Comparison of ENCODE assay signal across 9 cellular contexts in the genomic region with DNA sequence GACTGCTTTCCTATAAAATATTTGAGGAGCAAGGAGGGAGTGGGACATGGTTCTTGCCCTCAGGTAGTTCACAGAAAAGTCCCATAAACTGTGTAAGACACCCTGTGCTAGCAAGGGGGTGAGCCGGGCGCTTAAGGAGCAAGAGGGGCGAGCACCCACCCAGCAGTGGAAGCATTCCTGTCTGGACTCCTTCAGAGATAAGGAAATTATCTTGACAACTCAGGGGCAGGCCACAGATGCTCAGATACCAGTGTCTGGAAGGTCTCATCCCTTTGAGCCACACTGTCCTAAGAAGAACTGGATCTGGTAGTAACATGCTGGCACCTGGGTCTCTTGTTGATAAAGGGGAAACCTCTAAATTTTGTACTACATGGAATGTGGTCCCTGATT. TPM values are rescaled to one million over a fixed set of nuclear protein-coding genes. Genes with fewer than 3 reads are reported as not detected.
A peak's percentile ranks its signal among the peaks of the same experiment; 100 is the strongest.
DNase-seq lines count a peak whose midpoint lies in the region; ATAC-seq and TF ChIP-seq lines count a peak whose summit lies in the region.
"Had no signal": no experiment of that assay in that cellular context is flagged by ENCODE, and none has a peak within 500 bp of the region (broad histone marks: within the 10 kb centered on the region; RNA-seq: fewer than 3 reads in every experiment).

No MANE protein-coding gene starts in this region.

- H3K79me2 ChIP-seq in trophoblast cell (ENCODE audit: control insufficient read depth, insufficient read depth, low read length, poor library complexity), result peaks cover 14% of the 10 kb centered on the region

- peaks cover 6% of the 10 kb centered on the region for H3K4me1 ChIP-seq in CD4-positive, CD25-positive, alpha-beta regulatory T cell (ENCODE audit: control insufficient read depth, insufficient read depth, low read length, poor library complexity, severe bottlenecking)
- H3K4me1 ChIP-seq in trophoblast cell (ENCODE audit: control insufficient read depth in 1 of 2, insufficient read depth in 2 of 2, low read length in 2 of 2) (peaks cover 23 to 28% of the 10 kb centered on the region in 2 experiments), right lobe of liver (peaks cover 0 to 9% (median 2%) of the 10 kb centered on the region in 4 donors), Caco-2 (peaks cover 17% of the 10 kb centered on the region; the same call in 1 of the 2 replicates)

- no peak overlapping the region for H4K8ac ChIP-seq in trophoblast cell (ENCODE audit: low read depth, low read length)

- no peak overlapping the region for H3K14ac ChIP-seq in trophoblast cell (ENCODE audit: low read length)

- H2BK5ac ChIP-seq in trophoblast cell (ENCODE audit: low read depth, low read length, poor library complexity), result no peak overlapping the region

- H2AFZ ChIP-seq in trophoblast cell (ENCODE audit: insufficient read depth, low read length, poor library complexity), result no peak overlapping the region

- ATAC-seq in CD4-positive, CD25-positive, alpha-beta regulatory T cell (ENCODE audit: low read depth in 2 of 2), result no peak
- ATAC-seq in GM21526 (IDR thresholded peaks at IDR 0.05; ENCODE audit: low FRiP score, unreplicated experiment) (no peak), esophagus mucosa (no peak), right lobe of liver (no peak)

- H2BK12ac ChIP-seq in trophoblast cell (ENCODE audit: low read length), result no peak overlapping the region

- H3K9me3 Mint-ChIP-seq in CD4-positive, CD25-positive, alpha-beta regulatory T cell, result no peaks in the 10 kb centered on the region
- no peaks in the 10 kb centered on the region for H3K9me3 Mint-ChIP-seq in Caco-2 (ENCODE audit: unreplicated experiment)

- H3K36me3 ChIP-seq in CD4-positive, CD25-positive, alpha-beta regulatory T cell (ENCODE audit: control insufficient read depth, insufficient read depth, low read length), result peaks cover 57% of the 10 kb centered on the region
- H3K36me3 ChIP-seq in trophoblast cell (ENCODE audit: control insufficient read depth in 1 of 2, insufficient read depth in 2 of 2, low read length in 2 of 2), result peaks cover 16 to 22% of the 10 kb centered on the region in 2 experiments
- H3K36me3 ChIP-seq in right lobe of liver, result peaks cover 5 to 28% (median 8%) of the 10 kb centered on the region in 4 donors
- peaks cover 4% of the 10 kb centered on the region for H3K36me3 ChIP-seq in Caco-2 (ENCODE audit: control insufficient read depth, insufficient read depth, low read length)

- CTCF ChIA-PET in Caco-2 (lab: Charles Lee), result no interaction called here

- no peak for TF ChIP-seq POLR2A in right lobe of liver (IDR thresholded peaks at IDR 0.05)

- H4K91ac ChIP-seq in trophoblast cell (ENCODE audit: low read depth, low read length), result no peak overlapping the region

- H4K12ac ChIP-seq in trophoblast cell (ENCODE audit: low read depth, low read length), result no peak overlapping the region

- no CpG with 5 or more reads among the region's 3 CpGs for WGBS in trophoblast cell (ENCODE audit: extremely low coverage, insufficient coverage, insufficient read length)
- WGBS in right lobe of liver (ENCODE audit: insufficient coverage, low coverage, low lambda C conversion rate, missing lambda C conversion rate), result no CpG with 5 or more reads among the region's 3 CpGs

- peak overlapping the region in 1 of 4 donors; percentile 36 for H3K4me3 Mint-ChIP-seq in CD4-positive, CD25-positive, alpha-beta regulatory T cell
- no peak overlapping the region for H3K4me3 Mint-ChIP-seq in Caco-2 (ENCODE audit: unreplicated experiment)

- H3K27me3 ChIP-seq in CD4-positive, CD25-positive, alpha-beta regulatory T cell (ENCODE audit: control insufficient read depth, insufficient read depth, low read length), result no peaks in the 10 kb centered on the region
- H3K27me3 ChIP-seq in trophoblast cell (ENCODE audit: insufficient read depth, low read length), result no peaks in the 10 kb centered on the region
- no peaks in the 10 kb centered on the region for H3K27me3 ChIP-seq in right lobe of liver
- no peaks in the 10 kb centered on the region for H3K27me3 ChIP-seq in Caco-2 (replicated peaks; ENCODE audit: control insufficient read depth, insufficient read depth, low read length)

- H3K18ac ChIP-seq in trophoblast cell (ENCODE audit: low read length), result no peak overlapping the region

- peak overlapping the region; percentile 66 to 88 (median 81) for H3K27ac Mint-ChIP-seq in CD4-positive, CD25-positive, alpha-beta regulatory T cell
- H3K27ac Mint-ChIP-seq in Caco-2 (ENCODE audit: unreplicated experiment), result no peak overlapping the region

- H3K9me3 ChIP-seq in CD4-positive, CD25-positive, alpha-beta regulatory T cell (ENCODE audit: control insufficient read depth in 2 of 2, low read length in 2 of 2), result no peaks in the 10 kb centered on the region
- H3K9me3 ChIP-seq in trophoblast cell (ENCODE audit: insufficient read depth, low read depth, low read length) (no peaks in the 10 kb centered on the region), right lobe of liver (no peaks in the 10 kb centered on the region), Caco-2 (no peaks in the 10 kb centered on the region)

- no peak overlapping the region for H3K4ac ChIP-seq in trophoblast cell (ENCODE audit: low read depth, low read length)

- TF ChIP-seq CTCF in right lobe of liver (IDR thresholded peaks at IDR 0.05) (no peak), Caco-2 (IDR thresholded peaks at IDR 0.05; ENCODE audit: insufficient read depth in 1 of 2, low read depth in 1 of 2, low read length in 1 of 2, severe bottlenecking in 1 of 2, unreplicated experiment in 1 of 2) (no peak)

- H3K27me3 Mint-ChIP-seq in CD4-positive, CD25-positive, alpha-beta regulatory T cell, result no peaks in the 10 kb centered on the region
- no peaks in the 10 kb centered on the region for H3K27me3 Mint-ChIP-seq in Caco-2 (ENCODE audit: insufficient read depth, unreplicated experiment)

- no peaks in the 10 kb centered on the region for H3K79me1 ChIP-seq in trophoblast cell (ENCODE audit: low read length)

- no peak overlapping the region for H2AK5ac ChIP-seq in trophoblast cell (ENCODE audit: low read length)

- no peak overlapping the region for H3K27ac ChIP-seq in CD4-positive, CD25-positive, alpha-beta regulatory T cell (ENCODE audit: insufficient read depth, low read length, poor library complexity, severe bottlenecking)
- peak overlapping the region; percentile 89 for H3K27ac ChIP-seq in epithelial cell of prostate
- H3K27ac ChIP-seq in trophoblast cell (ENCODE audit: low read depth, low read length), result peak overlapping the region; percentile 5
- H3K27ac ChIP-seq in right lobe of liver, result no peak overlapping the region

- H3K23ac ChIP-seq in trophoblast cell (ENCODE audit: low read length), result no peak overlapping the region

- intact Hi-C loops in right lobe of liver (cut with DNase I) (no loop called here), Caco-2 (cut with micrococcal nuclease; ENCODE audit: unreplicated experiment) (no loop called here)

- no TSS peak for BruUV-seq in Caco-2 (replicated peaks; lab: Mats Ljungman, UMichigan)

- H3K9ac ChIP-seq in trophoblast cell (ENCODE audit: low read length), result no peak overlapping the region

- no peak overlapping the region for H2BK120ac ChIP-seq in trophoblast cell (ENCODE audit: insufficient read depth, low read length, poor library complexity)

- no peak overlapping the region for H3K4me3 ChIP-seq in CD4-positive, CD25-positive, alpha-beta regulatory T cell (ENCODE audit: low read depth, low read length)
- H3K4me3 ChIP-seq in trophoblast cell (ENCODE audit: low read depth, low read length) (no peak overlapping the region), right lobe of liver (no peak overlapping the region), Caco-2 (ENCODE audit: low read depth, low read length) (no peak overlapping the region)

- no peak overlapping the region for H3K4me2 ChIP-seq in trophoblast cell (ENCODE audit: low read length)

- peaks cover 21 to 62% (median 46%) of the 10 kb centered on the region in 4 donors for H3K4me1 Mint-ChIP-seq in CD4-positive, CD25-positive, alpha-beta regulatory T cell
- peaks cover 40% of the 10 kb centered on the region for H3K4me1 Mint-ChIP-seq in Caco-2 (ENCODE audit: low read depth, unreplicated experiment)

- POLR2A ChIA-PET in Caco-2 (lab: Charles Lee), result no interaction called here

- no peak for DNase-seq in CD4-positive, CD25-positive, alpha-beta regulatory T cell
- DNase-seq in SK-N-DZ (ENCODE audit: low spot score) (peak; percentile 87), epithelial cell of prostate (ENCODE audit: low read depth, low spot score) (no peak), trophoblast cell (peak; percentile 60 to 70), right lobe of liver (no peak), Caco-2 (no peak)
- DNase-seq: NCI-H526 treated with DMSO at 0.1 percent for 48 hours had no signal

- peaks cover 37% of the 10 kb centered on the region for H3K36me3 Mint-ChIP-seq in CD4-positive, CD25-positive, alpha-beta regulatory T cell
- H3K36me3 Mint-ChIP-seq in Caco-2 (ENCODE audit: insufficient read depth, unreplicated experiment), result peaks cover 82% of the 10 kb centered on the region

RNA-seq across cellular contexts. Expression of a gene that starts 19.3 kb away (rescaled TPM):
- 72.8 TPM for total RNA-seq in CD4-positive, CD25-positive, alpha-beta regulatory T cell
- polyA plus RNA-seq in CD4-positive, CD25-positive, alpha-beta regulatory T cell, result 100 to 1,000 TPM; 244 to 419 (median 310) TPM
- polyA plus RNA-seq in SK-N-DZ (2014; cell fraction: cytosol; rRNA removed), result 47.7 and 48.1 TPM in 2 replicates
- 26.3 and 38.1 TPM in 2 replicates for polyA plus RNA-seq in SK-N-DZ (2014; cell fraction: nucleus; rRNA removed)
- 370 and 371 TPM in 2 replicates for polyA plus RNA-seq in trophoblast cell (2013)
- total RNA-seq in esophagus mucosa (373 TPM), right lobe of liver (100 to 1,000 TPM in 1 of 6 experiments, 10 to 100 TPM in 5; 72.6 to 154 (median 89.7) TPM), Caco-2 (2022) (307 and 319 TPM in 2 replicates)

RNA-seq across cellular contexts. Expression of a gene that starts 44.9 kb away (rescaled TPM):
- 6.8 TPM for total RNA-seq in CD4-positive, CD25-positive, alpha-beta regulatory T cell
- 1 to 10 TPM; 5.6 to 7.4 (median 5.9) TPM for polyA plus RNA-seq in CD4-positive, CD25-positive, alpha-beta regulatory T cell
- 20.8 and 23.4 TPM in 2 replicates for polyA plus RNA-seq in SK-N-DZ (2014; cell fraction: cytosol; rRNA removed)
- polyA plus RNA-seq in SK-N-DZ (2014; cell fraction: nucleus; rRNA removed), result 8.6 and 11.3 TPM in 2 replicates
- polyA plus RNA-seq in trophoblast cell (2013), result 19.5 and 19.8 TPM in 2 replicates
- total RNA-seq in esophagus mucosa (20.0 TPM), right lobe of liver (1 to 10 TPM; 3.5 to 9.5 (median 5.5) TPM), Caco-2 (2022) (15.3 and 17.1 TPM in 2 replicates)

RNA-seq across cellular contexts. Expression of a gene that starts 54.1 kb away (rescaled TPM):
- total RNA-seq in CD4-positive, CD25-positive, alpha-beta regulatory T cell, result 33.2 TPM
- polyA plus RNA-seq in CD4-positive, CD25-positive, alpha-beta regulatory T cell, result 10 to 100 TPM in 3 of 4 donors, 1 to 10 TPM in 1; 5.9 to 13.8 (median 11.7) TPM
- 25.3 and 25.7 TPM in 2 replicates for polyA plus RNA-seq in SK-N-DZ (2014; cell fraction: cytosol; rRNA removed)
- 27.3 and 28.2 TPM in 2 replicates for polyA plus RNA-seq in SK-N-DZ (2014; cell fraction: nucleus; rRNA removed)
- polyA plus RNA-seq in trophoblast cell (2013), result 13.8 and 15.5 TPM in 2 replicates
- total RNA-seq in esophagus mucosa (11.2 TPM), right lobe of liver (10 to 100 TPM in 4 of 6 experiments, 1 to 10 TPM in 2; 8.9 to 12.7 (median 11.7) TPM), Caco-2 (2022) (25.8 and 32.6 TPM in 2 replicates)

Comparison
In these comparisons a context has a peak if more than half of its experiments do, and no peak if none do; other contexts are left out.
1. DNase-seq: peak in SK-N-DZ (single experiment) and trophoblast cell (2 of 2); none in CD4-positive, CD25-positive, alpha-beta regulatory T cell (0 of 3), epithelial cell of prostate (single experiment), right lobe of liver (0 of 3) and Caco-2 (0 of 2).
2. H3K27ac ChIP-seq: peak in epithelial cell of prostate (single experiment) and trophoblast cell (single experiment); none in CD4-positive, CD25-positive, alpha-beta regulatory T cell (single experiment) and right lobe of liver (0 of 3).